ENCODE assay signal across 8 cellular contexts in genomic region chr11:26134481-26135355, GRCh38.
DNase-seq lines count a peak whose midpoint lies in the region; ATAC-seq and TF ChIP-seq lines count a peak whose summit lies in the region.

No MANE protein-coding gene starts in this region.

- CTCF ChIA-PET in GM10248 (lab: Yijun Ruan, JAX) (interaction anchor here (1.1 to 3.9 kb wide), 3 partner anchors 13 to 153 kb away, joined by 3 to 55 read pairs (median 3); no protein-coding TSS in a partner anchor), WTC11 (lab: Charles Lee) (interaction anchor here (0.7 to 1.7 kb wide), 6 partner anchors 8 to 791 kb away, joined by 3 to 33 read pairs (median 4); no protein-coding TSS in a partner anchor)

- H3K4me3 Mint-ChIP-seq in HFFc6 (no peak overlapping the region), WTC11 (no peak overlapping the region)
- H3K4me3 Mint-ChIP-seq in activated T-cell treated with anti-CD3 and anti-CD28 coated beads, Interleukin-2, amount 50 U/mL, for 4 hours: no peak overlapping the region

- DNase-seq in GM10248 (ENCODE audit: extremely low spot score): no peak
- DNase-seq in HFFc6: no peak
- no peak for DNase-seq in WTC11 (ENCODE audit: low spot score)
- DNase-seq in mucosa of gallbladder (ENCODE audit: low spot score): peak; percentile 16
- DNase-seq in activated CD4-positive, alpha-beta T cell treated with anti-CD3 and anti-CD28 coated beads, Interleukin-2, amount 50 U/mL, for 4 hours: no peak
- no peak for DNase-seq in NOMO-1 treated with DMSO at 0.1 percent for 48 hours (lab: John Stamatoyannopoulos, UW; ENCODE audit: unreplicated experiment)
- DNase-seq in activated T-cell treated with anti-CD3 and anti-CD28 coated beads, Interleukin-2, amount 50 U/mL, for 4 hours: no peak
- DNase-seq in HuH-7.5 (ENCODE audit: low spot score): no peak

- POLR2A ChIA-PET in GM10248 (lab: Yijun Ruan, JAX) (no interaction called here), WTC11 (lab: Charles Lee) (interaction anchor here (0.7 kb wide), 1 partner anchor 161 kb away, joined by 3 read pairs; no protein-coding TSS in a partner anchor)

- H3K27me3 Mint-ChIP-seq in HFFc6 (ENCODE audit: insufficient read depth) (no peaks in the 10 kb centered on the region), WTC11 (ENCODE audit: low read depth) (no peaks in the 10 kb centered on the region)
- H3K27me3 Mint-ChIP-seq in activated T-cell treated with anti-CD3 and anti-CD28 coated beads, Interleukin-2, amount 50 U/mL, for 4 hours (ENCODE audit: low read depth): no peaks in the 10 kb centered on the region

- H3K9me3 Mint-ChIP-seq in HFFc6 (no peaks in the 10 kb centered on the region), WTC11 (no peaks in the 10 kb centered on the region)
- peaks cover 18% of the 10 kb centered on the region for H3K9me3 Mint-ChIP-seq in activated T-cell treated with anti-CD3 and anti-CD28 coated beads, Interleukin-2, amount 50 U/mL, for 4 hours

- H3K36me3 Mint-ChIP-seq in HFFc6 (ENCODE audit: low read depth) (no peaks in the 10 kb centered on the region), WTC11 (no peaks in the 10 kb centered on the region)
- H3K36me3 Mint-ChIP-seq in activated T-cell treated with anti-CD3 and anti-CD28 coated beads, Interleukin-2, amount 50 U/mL, for 4 hours (ENCODE audit: insufficient read depth): no peaks in the 10 kb centered on the region

- ATAC-seq in WTC11: peak; percentile 97
- no peak for ATAC-seq in activated T-cell treated with anti-CD3 and anti-CD28 coated beads, Interleukin-2, amount 50 U/mL, for 4 hours

- H3K4me1 Mint-ChIP-seq in HFFc6 (ENCODE audit: low read depth): no peaks in the 10 kb centered on the region
- peaks cover 8% of the 10 kb centered on the region for H3K4me1 Mint-ChIP-seq in WTC11
- H3K4me1 Mint-ChIP-seq in activated T-cell treated with anti-CD3 and anti-CD28 coated beads, Interleukin-2, amount 50 U/mL, for 4 hours (ENCODE audit: low read depth): no peaks in the 10 kb centered on the region

- peak; percentile 48 for TF ChIP-seq CTCF in GM10248 (IDR thresholded peaks at IDR 0.05; ENCODE audit: control extremely low read depth, extremely low read depth, low read depth, missing control alignments)
- TF ChIP-seq CTCF in HFFc6 (IDR thresholded peaks at IDR 0.05): peak; percentile 34; the same call in 1 of the 2 replicates
- no peak for TF ChIP-seq CTCF in WTC11 (IDR thresholded peaks at IDR 0.05)

- H3K27ac Mint-ChIP-seq in HFFc6: no peak overlapping the region
- no peak overlapping the region; the same call in 1 of the 2 replicates for H3K27ac Mint-ChIP-seq in WTC11

TF ChIP-seq in WTC11, 78 proteins besides CTCF, POLR2A, EP300 and RAD21:
- TF ChIP-seq SMAD4 (CRISPR knock-in tag; IDR thresholded peaks at IDR 0.05) (no peak), NR3C1 (CRISPR knock-in tag; conservative IDR thresholded peaks at IDR 0.05; ENCODE audit: low read depth) (no peak), FOXK1 (CRISPR knock-in tag; IDR thresholded peaks at IDR 0.05) (no peak), ZNF532 (CRISPR knock-in tag; IDR thresholded peaks at IDR 0.05; ENCODE audit: borderline replicate concordance) (no peak), CREB1 (CRISPR knock-in tag; IDR thresholded peaks at IDR 0.05) (no peak), USF2 (CRISPR knock-in tag; IDR thresholded peaks at IDR 0.05) (no peak), PRDM15 (CRISPR knock-in tag; IDR thresholded peaks at IDR 0.05) (no peak)
